ENCODE assay signal across 22 cellular contexts in the genomic region with DNA sequence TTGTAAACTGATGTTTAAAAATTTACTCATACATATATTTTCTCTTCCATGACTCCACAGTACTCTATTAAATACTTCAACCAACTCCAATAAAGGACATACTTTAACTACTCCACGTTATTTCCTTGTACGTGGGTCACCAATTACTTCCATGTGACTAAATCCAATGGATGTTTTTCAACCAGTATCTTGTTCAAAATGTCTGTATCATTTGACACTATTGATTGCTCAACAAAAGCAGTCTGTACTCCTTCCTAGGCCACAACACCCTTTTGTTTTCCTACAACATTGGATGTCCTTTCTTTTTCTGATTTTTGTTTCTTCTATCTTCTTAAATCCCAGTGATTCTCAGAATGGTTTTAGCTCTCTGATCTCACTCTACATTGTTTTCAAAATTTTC.
DNase-seq lines count a peak whose midpoint lies in the region; TF ChIP-seq lines count a peak whose summit lies in the region.
"Had no signal": no experiment of that assay in that cellular context is flagged by ENCODE, and none has a peak within 500 bp of the region (broad histone marks: within the 10 kb centered on the region; RNA-seq: fewer than 3 reads in every experiment).

No MANE protein-coding gene starts in this region.

- no peak overlapping the region for H2BK12ac ChIP-seq in H9 (ENCODE audit: insufficient read length, low read depth, low read length)

- no peak overlapping the region for H2BK15ac ChIP-seq in H9 (ENCODE audit: low read depth, low read length)

- DNase-seq in SK-MEL-5 (ENCODE audit: low read depth, low spot score) (peak; percentile 76), globus pallidus (ENCODE audit: low spot score) (peak; percentile 5), pons (ENCODE audit: low spot score) (peak; percentile 10), transverse colon (no peak), left ventricle myocardium inferior (no peak), H9 (no peak)
- DNase-seq: ACHN; AML-193; BE2C; Calu3; CD4-positive, alpha-beta T cell; CD8-positive, alpha-beta memory T cell; COR-L47; DMS53; DMS79 treated with DMSO at 0.1 percent for 48 hours; GF-D8; GM23248; H7 had no signal

- no peak overlapping the region for H3K14ac ChIP-seq in H9 (ENCODE audit: insufficient read depth, low read length)

- H3K36me3 ChIP-seq in ACC112 (ENCODE audit: insufficient read depth, low read length) = no peaks in the 10 kb centered on the region
- no peaks in the 10 kb centered on the region for H3K36me3 ChIP-seq in transverse colon
- H3K36me3 ChIP-seq in left ventricle myocardium inferior = no peaks in the 10 kb centered on the region
- H3K36me3 ChIP-seq: BE2C; BLaER1 treated with 17β-estradiol and CSF1 and Interleukin-3, amounts not matched to agents 10 nM and 100 nM had no signal

- peak overlapping the region; percentile 40 for H2AFZ ChIP-seq in ACC112 (ENCODE audit: low read length, unreplicated experiment)
- no peak overlapping the region for H2AFZ ChIP-seq in H9 (ENCODE audit: low read length)
- H2AFZ ChIP-seq: GM23248 had no signal

- no peak overlapping the region for H4K91ac ChIP-seq in H9 (ENCODE audit: insufficient read length, low read depth, low read length)

- no peak overlapping the region for H2BK20ac ChIP-seq in H9 (ENCODE audit: low read depth, low read length, poor library complexity, severe bottlenecking)

- in situ Hi-C loops in SK-MEL-5 (cut with HindIII; ENCODE audit: low pct_unique_long_range_greater_than_20kb, low sequenced_read_pairs) (no loop called here), transverse colon (cut with MboI; ENCODE audit: low pct_ligation_motif_present in 1 of 4, low pct_unique_long_range_greater_than_20kb in 1 of 4, low sequenced_read_pairs in 3 of 4) (no loop called here)

- no peak overlapping the region for H4K5ac ChIP-seq in H9 (ENCODE audit: insufficient read length, low read depth, low read length)

- no peaks in the 10 kb centered on the region for H4K20me1 ChIP-seq in H9 (ENCODE audit: control insufficient read depth, insufficient read depth, insufficient read length)
- H4K20me1 ChIP-seq: BLaER1 treated with 17β-estradiol and CSF1 and Interleukin-3, amounts not matched to agents 10 nM and 100 nM had no signal

- no peak overlapping the region for H3K4me2 ChIP-seq in H9 (ENCODE audit: insufficient read depth, insufficient read length, low read length)
- H3K4me2 ChIP-seq: BLaER1 treated with 17β-estradiol and CSF1 and Interleukin-3, amounts not matched to agents 10 nM and 100 nM had no signal

- no peak overlapping the region for H3K56ac ChIP-seq in H9 (ENCODE audit: insufficient read length, low read depth, low read length)

- H2AK5ac ChIP-seq in H9 (ENCODE audit: insufficient read length, low read length) = no peak overlapping the region

- H3T11ph ChIP-seq in H9 (ENCODE audit: low read length) = no peak overlapping the region

- H3K27me3 ChIP-seq in ACC112 (ENCODE audit: insufficient read depth, low read length) (no peaks in the 10 kb centered on the region), transverse colon (no peaks in the 10 kb centered on the region), left ventricle myocardium inferior (ENCODE audit: low read depth) (no peaks in the 10 kb centered on the region), H9 (ENCODE audit: insufficient read depth, low read length) (no peaks in the 10 kb centered on the region)
- H3K27me3 ChIP-seq: BE2C; BLaER1 treated with 17β-estradiol and CSF1 and Interleukin-3, amounts not matched to agents 10 nM and 100 nM had no signal

- H2BK120ac ChIP-seq in H9 (ENCODE audit: low read depth, low read length, poor library complexity, severe bottlenecking) = no peak overlapping the region

- WGBS in transverse colon (ENCODE audit: low coverage in 1 of 2), 2 donors = 37 to 71% methylated on average over 2 of the region's 2 CpGs
- no CpG with 5 or more reads among the region's 2 CpGs for WGBS in H9 (ENCODE audit: extremely low coverage, insufficient read length, low lambda C conversion rate)

- no peak overlapping the region; a peak in 1 of 7 replicates for H3K27ac Mint-ChIP-seq in H9
- H3K27ac Mint-ChIP-seq: CD14-positive monocyte; CD4-positive, alpha-beta T cell; CD8-positive, alpha-beta memory T cell had no signal

- no peak overlapping the region for H2BK5ac ChIP-seq in H9 (ENCODE audit: insufficient read length, low read length)

- H3K9me3 Mint-ChIP-seq in H9 = peaks cover 8 to 11% of the 10 kb centered on the region in 2 experiments; a peak in 4 of 5 replicates

- H3K9me3 ChIP-seq in transverse colon (peaks cover under 1 to 2% of the 10 kb centered on the region in 2 donors), left ventricle myocardium inferior (replicated peaks) (peaks cover 6% of the 10 kb centered on the region), H9 (ENCODE audit: control insufficient read depth, low read depth, low read length) (no peaks in the 10 kb centered on the region)
- H3K9me3 ChIP-seq: BE2C had no signal

- no peak overlapping the region for H4K8ac ChIP-seq in H9 (replicated peaks; ENCODE audit: insufficient read length, low read depth, low read length)

- H3K18ac ChIP-seq in H9 (ENCODE audit: insufficient read length, low read depth, low read length) = no peak overlapping the region

- H3K4me1 Mint-ChIP-seq in H9 = peaks cover 0 to 4% of the 10 kb centered on the region in 2 experiments; a peak in 1 of 4 replicates
- H3K4me1 Mint-ChIP-seq: CD14-positive monocyte; CD8-positive, alpha-beta memory T cell had no signal

- H3K79me1 ChIP-seq in H9 (ENCODE audit: insufficient read depth, low read depth, low read length, poor library complexity, severe bottlenecking) = no peaks in the 10 kb centered on the region

- no peaks in the 10 kb centered on the region for H3K23me2 ChIP-seq in H9 (ENCODE audit: insufficient read length, low read depth, low read length, poor library complexity, severe bottlenecking)

- no peak overlapping the region for H3K4me3 Mint-ChIP-seq in H9
- H3K4me3 Mint-ChIP-seq: CD14-positive monocyte; CD4-positive, alpha-beta T cell; CD8-positive, alpha-beta memory T cell had no signal

- no peak for TF ChIP-seq POLR2A in transverse colon (IDR thresholded peaks at IDR 0.05)

- intact Hi-C loops in transverse colon (cut with DNase I; ENCODE audit: low total_unique reads) = no loop called here
- intact Hi-C loops in left ventricle myocardium inferior (cut with micrococcal nuclease) = no loop called here

- H3K27me3 Mint-ChIP-seq in H9 (ENCODE audit: low read depth) = no peaks in the 10 kb centered on the region
- H3K27me3 Mint-ChIP-seq: CD4-positive, alpha-beta T cell; CD8-positive, alpha-beta memory T cell had no signal

- H3K4ac ChIP-seq in H9 (ENCODE audit: low read depth, low read length) = no peak overlapping the region

- peaks cover under 1 to 6% (median 4%) of the 10 kb centered on the region in 3 experiments; a peak in 5 of 7 replicates for H3K36me3 Mint-ChIP-seq in H9 (ENCODE audit: insufficient read depth in 1 of 3, low read depth in 3 of 3)
- H3K36me3 Mint-ChIP-seq: CD14-positive monocyte; CD8-positive, alpha-beta memory T cell had no signal

- H3K4me3 ChIP-seq in ACC112 (ENCODE audit: low read depth, low read length) (no peak overlapping the region), transverse colon (no peak overlapping the region), left ventricle myocardium inferior (no peak overlapping the region)
- H3K4me3 ChIP-seq: BLaER1 treated with 17β-estradiol and CSF1 and Interleukin-3, amounts not matched to agents 10 nM and 100 nM; GM23248 had no signal

- no peak overlapping the region for H3K23ac ChIP-seq in H9 (ENCODE audit: insufficient read length, low read depth, low read length)

- H3K27ac ChIP-seq in ACC112 (ENCODE audit: low read depth, low read length) (no peak overlapping the region), transverse colon (no peak overlapping the region), left ventricle myocardium inferior (replicated peaks) (no peak overlapping the region), H9 (ENCODE audit: insufficient read length, low read depth, low read length) (no peak overlapping the region)
- H3K27ac ChIP-seq: 22Rv1; BLaER1 treated with 17β-estradiol and CSF1 and Interleukin-3, amounts not matched to agents 10 nM and 100 nM; GM23248 had no signal

- no peak overlapping the region for H3K9ac ChIP-seq in H9 (ENCODE audit: extremely low read depth, insufficient read length, low read length)
- H3K9ac ChIP-seq: BLaER1 treated with 17β-estradiol and CSF1 and Interleukin-3, amounts not matched to agents 10 nM and 100 nM; GM23248 had no signal

- TF ChIP-seq EP300 in transverse colon (IDR thresholded peaks at IDR 0.05; ENCODE audit: low read depth) = no peak

- H3K79me2 ChIP-seq in ACC112 (ENCODE audit: control insufficient read depth, insufficient read depth, low read length, unreplicated experiment) (no peaks in the 10 kb centered on the region), H9 (ENCODE audit: insufficient read depth, low read length) (no peaks in the 10 kb centered on the region)

- TF ChIP-seq CTCF in transverse colon (IDR thresholded peaks at IDR 0.05) (no peak), left ventricle myocardium inferior (IDR thresholded peaks at IDR 0.05; ENCODE audit: borderline replicate concordance) (no peak), H9 (conservative IDR thresholded peaks at IDR 0.05) (no peak)

- H3K4me1 ChIP-seq in ACC112 (ENCODE audit: control insufficient read depth, insufficient read depth, low read length, unreplicated experiment) (peaks cover 5% of the 10 kb centered on the region), transverse colon (no peaks in the 10 kb centered on the region), left ventricle myocardium inferior (no peaks in the 10 kb centered on the region), H9 (ENCODE audit: insufficient read depth, low read length) (no peaks in the 10 kb centered on the region)
- H3K4me1 ChIP-seq: BE2C; BLaER1 treated with 17β-estradiol and CSF1 and Interleukin-3, amounts not matched to agents 10 nM and 100 nM had no signal

Comparison
In these comparisons a context has a peak if more than half of its experiments do, and no peak if none do; other contexts are left out.
1. DNase-seq: peak in SK-MEL-5 (single experiment), globus pallidus (single experiment) and pons (single experiment); none in transverse colon (single experiment), left ventricle myocardium inferior (single experiment) and H9 (single experiment).